Comparison of ENCODE assay signal across 8 cellular contexts in genomic region chr5:146541956-146542849, GRCh38. TPM values are rescaled to one million over a fixed set of nuclear protein-coding genes. Genes with fewer than 3 reads are reported as not detected.
DNase-seq lines count a peak whose midpoint lies in the region; ATAC-seq, FAIRE-seq and TF ChIP-seq lines count a peak whose summit lies in the region.

No MANE protein-coding gene starts in this region.

- in situ Hi-C loops in transverse colon (cut with MboI; ENCODE audit: low pct_ligation_motif_present in 1 of 4, low pct_unique_long_range_greater_than_20kb in 1 of 4, low sequenced_read_pairs in 3 of 4), result loop anchor here (5.0 to 25.0 kb wide), 4 partner anchors 423 to 820 kb away; no protein-coding TSS in a partner anchor

- no peaks in the 10 kb centered on the region for H3K9me3 ChIP-seq in DOHH2 (ENCODE audit: control insufficient read depth, insufficient read depth, low read length)
- no peaks in the 10 kb centered on the region for H3K9me3 ChIP-seq in Peyer's patch
- H3K9me3 ChIP-seq in pancreas, result no peaks in the 10 kb centered on the region
- no peaks in the 10 kb centered on the region for H3K9me3 ChIP-seq in transverse colon

- ATAC-seq in GM21576 (IDR thresholded peaks at IDR 0.05; ENCODE audit: unreplicated experiment) (peak; percentile 99), pancreas (peak; percentile 90 to 100 (median 98))

- H4K20me1 ChIP-seq in DOHH2 (ENCODE audit: control insufficient read depth, insufficient read depth, low read depth, low read length), result no peaks in the 10 kb centered on the region

- WGBS in pancreas, 2 donors, result 17 to 18% methylated on average over 16 of the region's 16 CpGs
- WGBS in transverse colon (ENCODE audit: low coverage in 1 of 2), 2 donors, result 25 to 28% methylated on average over 7 to 16 of the region's 16 CpGs

- H3K4me1 Mint-ChIP-seq in activated T-helper 1 cell treated with anti-CD3 and anti-CD28 coated beads, Interleukin-12 subunit alpha, Interleukin-12 subunit beta, Interleukin-2, Interleukin-4 antibody, amounts not matched to agents 30 ng/mL and 10 ng/mL and 1 ng/mL, durations not matched to agents 14 hours and 24 hours and 36 hours (ENCODE audit: low read depth), result no peaks in the 10 kb centered on the region

- H3K36me3 ChIP-seq in DOHH2 (ENCODE audit: control insufficient read depth, low read length) (no peaks in the 10 kb centered on the region), Peyer's patch (no peaks in the 10 kb centered on the region), pancreas (no peaks in the 10 kb centered on the region), transverse colon (no peaks in the 10 kb centered on the region)

- H3K4me3 ChIP-seq in DOHH2 (ENCODE audit: low read length) (no peak overlapping the region), Peyer's patch (no peak overlapping the region), pancreas (no peak overlapping the region), transverse colon (no peak overlapping the region)

- no peaks in the 10 kb centered on the region for H3K36me3 Mint-ChIP-seq in activated T-helper 1 cell treated with anti-CD3 and anti-CD28 coated beads, Interleukin-12 subunit alpha, Interleukin-12 subunit beta, Interleukin-2, Interleukin-4 antibody, amounts not matched to agents 30 ng/mL and 10 ng/mL and 1 ng/mL, durations not matched to agents 14 hours and 24 hours and 36 hours (ENCODE audit: low read depth)

- intact Hi-C loops in activated T-helper 1 cell treated with anti-CD3 and anti-CD28 coated beads, Interleukin-12 subunit alpha, Interleukin-12 subunit beta, Interleukin-2, Interleukin-4 antibody, amounts not matched to agents 30 ng/mL and 10 ng/mL and 1 ng/mL, durations not matched to agents 14 hours and 24 hours and 36 hours (cut with micrococcal nuclease), result loop anchor here (1.0 kb wide), 3 partner anchors 120 to 646 kb away; no protein-coding TSS in a partner anchor
- intact Hi-C loops in pancreas (cut with DNase I) (loop anchor here (10.0 kb wide), 3 partner anchors 413 to 653 kb away; no protein-coding TSS in a partner anchor), transverse colon (cut with DNase I; ENCODE audit: low total_unique reads) (no loop called here)

- H3F3A ChIP-seq in DOHH2 (ENCODE audit: control insufficient read depth, insufficient read depth), result no peaks in the 10 kb centered on the region

- no peak for FAIRE-seq in pancreas (lab: Jason Lieb, UNC)

- H3K4me2 ChIP-seq in DOHH2 (ENCODE audit: low read length), result no peak overlapping the region

- peaks cover 7% of the 10 kb centered on the region for H3K27me3 Mint-ChIP-seq in activated T-helper 1 cell treated with anti-CD3 and anti-CD28 coated beads, Interleukin-12 subunit alpha, Interleukin-12 subunit beta, Interleukin-2, Interleukin-4 antibody, amounts not matched to agents 30 ng/mL and 10 ng/mL and 1 ng/mL, durations not matched to agents 14 hours and 24 hours and 36 hours (ENCODE audit: insufficient read depth)

- H3K4me3 Mint-ChIP-seq in activated T-helper 1 cell treated with anti-CD3 and anti-CD28 coated beads, Interleukin-12 subunit alpha, Interleukin-12 subunit beta, Interleukin-2, Interleukin-4 antibody, amounts not matched to agents 30 ng/mL and 10 ng/mL and 1 ng/mL, durations not matched to agents 14 hours and 24 hours and 36 hours, result no peak overlapping the region

- no peaks in the 10 kb centered on the region for H3K9me2 ChIP-seq in DOHH2 (replicated peaks; ENCODE audit: control insufficient read depth, low read length)

- peak; percentile 39 for DNase-seq in HuH-7.5 (ENCODE audit: low spot score)
- peak; percentile 48 to 83 (median 78) for DNase-seq in Peyer's patch
- DNase-seq in activated T-helper 1 cell treated with anti-CD3 and anti-CD28 coated beads, Interleukin-12 subunit alpha, Interleukin-12 subunit beta, Interleukin-2, Interleukin-4 antibody, amounts not matched to agents 30 ng/mL and 10 ng/mL and 1 ng/mL, durations not matched to agents 14 hours and 24 hours and 36 hours (ENCODE audit: low spot score), result peak; percentile 38
- DNase-seq in fibroblast of the conjunctiva (ENCODE audit: low read depth), result peak; percentile 28
- DNase-seq in pancreas, result peak; percentile 55 to 90 (median 80)
- peak; percentile 77 for DNase-seq in transverse colon

- TF ChIP-seq CTCF in DOHH2 (IDR thresholded peaks at IDR 0.05; ENCODE audit: low read depth, low read length, poor library complexity, severe bottlenecking) (peak; percentile 87), Peyer's patch (IDR thresholded peaks at IDR 0.05) (peak in 5 of 6 experiments; percentile 36 to 80 (median 71)), pancreas (IDR thresholded peaks at IDR 0.05) (peak; percentile 43 to 88 (median 75)), transverse colon (IDR thresholded peaks at IDR 0.05) (peak; percentile 76 to 83 (median 79))

- no peak for TF ChIP-seq EP300 in transverse colon (IDR thresholded peaks at IDR 0.05; ENCODE audit: low read depth)

- H3K27me3 ChIP-seq in DOHH2 (ENCODE audit: control insufficient read depth, low read length) (peaks cover 7% of the 10 kb centered on the region), Peyer's patch (no peaks in the 10 kb centered on the region), pancreas (no peaks in the 10 kb centered on the region), transverse colon (peaks cover 7% of the 10 kb centered on the region)

- TF ChIP-seq POLR2A in Peyer's patch (IDR thresholded peaks at IDR 0.05) (no peak), transverse colon (IDR thresholded peaks at IDR 0.05) (no peak)

- H3K9me3 Mint-ChIP-seq in activated T-helper 1 cell treated with anti-CD3 and anti-CD28 coated beads, Interleukin-12 subunit alpha, Interleukin-12 subunit beta, Interleukin-2, Interleukin-4 antibody, amounts not matched to agents 30 ng/mL and 10 ng/mL and 1 ng/mL, durations not matched to agents 14 hours and 24 hours and 36 hours, result no peaks in the 10 kb centered on the region

- H3K27ac ChIP-seq in DOHH2 (ENCODE audit: low read depth, low read length) (no peak overlapping the region), Peyer's patch (no peak overlapping the region), pancreas (no peak overlapping the region), transverse colon (no peak overlapping the region)

- H3K4me1 ChIP-seq in DOHH2 (ENCODE audit: control insufficient read depth, low read length) (no peaks in the 10 kb centered on the region), Peyer's patch (no peaks in the 10 kb centered on the region), pancreas (no peaks in the 10 kb centered on the region), transverse colon (no peaks in the 10 kb centered on the region)

- no peak overlapping the region for H3K27ac Mint-ChIP-seq in activated T-helper 1 cell treated with anti-CD3 and anti-CD28 coated beads, Interleukin-12 subunit alpha, Interleukin-12 subunit beta, Interleukin-2, Interleukin-4 antibody, amounts not matched to agents 30 ng/mL and 10 ng/mL and 1 ng/mL, durations not matched to agents 14 hours and 24 hours and 36 hours

- no peaks in the 10 kb centered on the region for H3K79me2 ChIP-seq in DOHH2 (ENCODE audit: control insufficient read depth, low read length)

RNA-seq across cellular contexts. Expression of gene GPR151, which starts 26.2 kb away (rescaled TPM):
- total RNA-seq in Peyer's patch (not detected), pancreas (not detected), transverse colon (not detected)
- total RNA-seq in activated T-helper 1 cell treated with anti-CD3 and anti-CD28 coated beads, Interleukin-12 subunit alpha, Interleukin-12 subunit beta, Interleukin-2, Interleukin-4 antibody, amounts not matched to agents 30 ng/mL and 10 ng/mL and 1 ng/mL, durations not matched to agents 14 hours and 24 hours and 36 hours, result not detected in 2 replicates
- not detected for polyA plus RNA-seq in pancreas

Comparison
In these comparisons a context has a peak if more than half of its experiments do, and no peak if none do; other contexts are left out.
1. DNase-seq: peak in every context shown above with its lines; median percentile 80 in pancreas; 78 in Peyer's patch; 77 in transverse colon; 39 in HuH-7.5; 38 in activated T-helper 1 cell treated with anti-CD3 and anti-CD28 coated beads, Interleukin-12 subunit alpha, Interleukin-12 subunit beta, Interleukin-2, Interleukin-4 antibody, amounts not matched to agents 30 ng/mL and 10 ng/mL and 1 ng/mL, durations not matched to agents 14 hours and 24 hours and 36 hours; 28 in fibroblast of the conjunctiva.